Comparison of ENCODE assay signal across 10 cellular contexts in genomic region chr7:6807959-6808358, GRCh38. TPM values are rescaled to one million over a fixed set of nuclear protein-coding genes. Genes with fewer than 3 reads are reported as not detected.
"Had no signal": no experiment of that assay in that cellular context is flagged by ENCODE, and none has a peak within 500 bp of the region (broad histone marks: within the 10 kb centered on the region; RNA-seq: fewer than 3 reads in every experiment).

No MANE protein-coding gene starts in this region.

RNA-seq across cellular contexts. Expression of gene RSPH10B2, which starts 54.1 kb away (rescaled TPM):
- total RNA-seq: kidney epithelial cell, left cardiac atrium, left lobe of liver, left ventricle myocardium inferior, left ventricle myocardium superior, mammary epithelial cell, mesenteric fat pad had no signal
- polyA plus RNA-seq: immature natural killer cell; keratinocyte; mammary epithelial cell; naive thymus-derived CD4-positive, alpha-beta T cell had no signal
